10 cellular contexts compared by ENCODE assay signal in the genomic region with DNA sequence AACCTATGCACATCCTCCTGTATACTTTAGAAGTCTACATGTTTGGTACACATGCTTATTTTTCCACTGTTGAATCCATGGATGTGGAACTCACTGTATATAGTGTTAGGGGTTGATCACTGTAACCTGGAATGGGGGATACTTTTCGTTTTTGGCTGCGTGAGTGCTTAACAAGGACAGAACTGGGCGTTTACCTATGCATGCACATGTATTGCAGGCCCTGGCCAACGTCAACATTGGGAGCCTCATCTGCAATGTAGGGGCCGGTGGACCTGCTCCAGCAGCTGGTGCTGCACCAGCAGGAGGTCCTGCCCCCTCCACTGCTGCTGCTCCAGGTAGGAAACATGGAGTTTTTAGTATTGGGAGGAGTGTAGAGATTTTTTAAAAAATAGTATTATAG. TPM values are rescaled to one million over a fixed set of nuclear protein-coding genes. Genes with fewer than 3 reads are reported as not detected.
DNase-seq lines count a peak whose midpoint lies in the region; ATAC-seq and TF ChIP-seq lines count a peak whose summit lies in the region.
"Had no signal": no experiment of that assay in that cellular context is flagged by ENCODE, and none has a peak within 500 bp of the region (broad histone marks: within the 10 kb centered on the region; RNA-seq: fewer than 3 reads in every experiment).

No MANE protein-coding gene starts in this region.

- peak overlapping the region; percentile 86 for H3K4me3 ChIP-seq in CD8-positive, alpha-beta T cell (ENCODE audit: low read depth, low read length)
- H3K4me3 ChIP-seq in brain microvascular endothelial cell (ENCODE audit: low read depth, low read length), result peak overlapping the region; percentile 93

- no peaks in the 10 kb centered on the region for H3K9me3 ChIP-seq in CD8-positive, alpha-beta T cell (ENCODE audit: low read length)

- no peaks in the 10 kb centered on the region for H3K27me3 ChIP-seq in CD8-positive, alpha-beta T cell (ENCODE audit: insufficient read depth, low read length)
- H3K27me3 ChIP-seq in brain microvascular endothelial cell (replicated peaks), result no peaks in the 10 kb centered on the region

- CTCF ChIA-PET in CD8-positive, alpha-beta T cell (lab: Charles Lee), result interaction anchor here (1.0 to 4.8 kb wide), 3 partner anchors 8 to 22 kb away, joined by 3 to 54 read pairs (median 3); no protein-coding TSS in a partner anchor

- H3K27ac ChIP-seq in CD8-positive, alpha-beta T cell (ENCODE audit: low read depth, low read length), result no peak overlapping the region
- no peak overlapping the region for H3K27ac ChIP-seq in brain microvascular endothelial cell

- H3K36me3 ChIP-seq in CD8-positive, alpha-beta T cell (ENCODE audit: insufficient read depth, low read length), result peaks cover 8% of the 10 kb centered on the region
- H3K36me3 ChIP-seq in brain microvascular endothelial cell (replicated peaks), result peaks cover 40% of the 10 kb centered on the region

- H3K36me3 Mint-ChIP-seq in CD8-positive, alpha-beta T cell, result peaks cover 53% of the 10 kb centered on the region
- peaks cover 6% of the 10 kb centered on the region for H3K36me3 Mint-ChIP-seq in IgD-negative memory B cell
- peaks cover 8 to 47% (median 13%) of the 10 kb centered on the region in 3 donors for H3K36me3 Mint-ChIP-seq in naive thymus-derived CD8-positive, alpha-beta T cell

- no peak for ATAC-seq in CD8-positive, alpha-beta T cell
- ATAC-seq in naive thymus-derived CD8-positive, alpha-beta T cell, result no peak
- ATAC-seq in HG03139 (IDR thresholded peaks at IDR 0.05; ENCODE audit: unreplicated experiment), result no peak
- no peak for ATAC-seq in GM18870 (IDR thresholded peaks at IDR 0.05; ENCODE audit: unreplicated experiment)

- H3K4me3 Mint-ChIP-seq in CD8-positive, alpha-beta T cell, result peak overlapping the region; percentile 97
- peak overlapping the region; percentile 96 to 100 (median 98) for H3K4me3 Mint-ChIP-seq in IgD-negative memory B cell
- peak overlapping the region; percentile 5 to 99 (median 98) for H3K4me3 Mint-ChIP-seq in naive thymus-derived CD8-positive, alpha-beta T cell

- no peaks in the 10 kb centered on the region for H3K9me3 Mint-ChIP-seq in CD8-positive, alpha-beta T cell
- H3K9me3 Mint-ChIP-seq in IgD-negative memory B cell, result no peaks in the 10 kb centered on the region
- no peaks in the 10 kb centered on the region for H3K9me3 Mint-ChIP-seq in naive thymus-derived CD8-positive, alpha-beta T cell

- H3K4me1 ChIP-seq in CD8-positive, alpha-beta T cell (ENCODE audit: insufficient read depth, low read length), result peaks cover 32% of the 10 kb centered on the region

- peaks cover 47% of the 10 kb centered on the region for H3K4me1 Mint-ChIP-seq in CD8-positive, alpha-beta T cell (ENCODE audit: low read depth)
- peaks cover 27 to 29% (median 28%) of the 10 kb centered on the region in 3 donors for H3K4me1 Mint-ChIP-seq in IgD-negative memory B cell
- H3K4me1 Mint-ChIP-seq in naive thymus-derived CD8-positive, alpha-beta T cell, result peaks cover 28 to 56% (median 50%) of the 10 kb centered on the region in 4 donors

- intact Hi-C loops in CD8-positive, alpha-beta T cell (cut with DNase I, micrococcal nuclease), result loop anchor here (5.0 to 10.0 kb wide), 5 partner anchors 267 to 1400 kb away; a partner anchor contains a TSS

- no peaks in the 10 kb centered on the region for H3K27me3 Mint-ChIP-seq in CD8-positive, alpha-beta T cell (ENCODE audit: low read depth)
- no peaks in the 10 kb centered on the region for H3K27me3 Mint-ChIP-seq in IgD-negative memory B cell
- no peaks in the 10 kb centered on the region for H3K27me3 Mint-ChIP-seq in naive thymus-derived CD8-positive, alpha-beta T cell

- TF ChIP-seq CTCF in CD8-positive, alpha-beta T cell (IDR thresholded peaks at IDR 0.05), result no peak
- TF ChIP-seq CTCF in brain microvascular endothelial cell (IDR thresholded peaks at IDR 0.05; ENCODE audit: low read depth, low read length, missing control alignments), result no peak

- no peak for DNase-seq in CD8-positive, alpha-beta T cell
- DNase-seq in brain microvascular endothelial cell (no peak), NCI-H748 (lab: John Stamatoyannopoulos, UW; ENCODE audit: unreplicated experiment) (no peak), AG20443 (ENCODE audit: low spot score) (no peak)
- no peak for DNase-seq in naive thymus-derived CD8-positive, alpha-beta T cell
- DNase-seq: activated CD8-positive, alpha-beta memory T cell treated with anti-CD3 and anti-CD28 coated beads, Interleukin-2, amount 50 U/mL, for 4 hours; stimulated activated CD4-positive, alpha-beta T cell treated with anti-CD3 and anti-CD28 coated beads, Interleukin-4, amount 100 ng/mL, for 24 hours had no signal

- in situ Hi-C loops in brain microvascular endothelial cell (cut with HindIII; ENCODE audit: low pct_ligation_motif_present, low sequenced_read_pairs), result no loop called here

- H3K27ac Mint-ChIP-seq in CD8-positive, alpha-beta T cell, result peak overlapping the region; percentile 15
- H3K27ac Mint-ChIP-seq in IgD-negative memory B cell, result peak overlapping the region; percentile 50 to 95 (median 73)
- peak overlapping the region; percentile 11 to 100 (median 78) for H3K27ac Mint-ChIP-seq in naive thymus-derived CD8-positive, alpha-beta T cell

- POLR2A ChIA-PET in CD8-positive, alpha-beta T cell (lab: Charles Lee), result interaction anchor here (4.4 to 4.7 kb wide), 2 partner anchors 8 to 13 kb away, joined by 51 to 109 read pairs; no protein-coding TSS in a partner anchor
- POLR2A ChIA-PET in naive thymus-derived CD8-positive, alpha-beta T cell (lab: Charles Lee), result interaction anchor here (6.8 kb wide), 1 partner anchor 10 kb away, joined by 244 read pairs; no protein-coding TSS in a partner anchor

RNA-seq across cellular contexts. Expression of a gene that starts 2.3 kb away (rescaled TPM):
- 1,000 to 10,000 TPM; 2,675 to 2,824 TPM for total RNA-seq in CD8-positive, alpha-beta T cell
- polyA plus RNA-seq in IgD-negative memory B cell, result 3,528 TPM
- total RNA-seq in naive thymus-derived CD8-positive, alpha-beta T cell, result 1,000 to 10,000 TPM; 2,812 to 2,815 TPM
- polyA plus RNA-seq in naive thymus-derived CD8-positive, alpha-beta T cell, result 1,000 to 10,000 TPM; 2,364 to 3,349 (median 3,055) TPM

RNA-seq across cellular contexts. Expression of a gene that starts 40.8 kb away (rescaled TPM):
- under 1 TPM; 0.81 to 0.95 TPM for total RNA-seq in CD8-positive, alpha-beta T cell
- polyA plus RNA-seq in IgD-negative memory B cell, result 1.0 TPM
- total RNA-seq in naive thymus-derived CD8-positive, alpha-beta T cell, result not detected
- polyA plus RNA-seq in naive thymus-derived CD8-positive, alpha-beta T cell, result not detected

Comparison
In these comparisons a context has a peak if more than half of its experiments do, and no peak if none do; other contexts are left out.
1. H3K27ac Mint-ChIP-seq: peak in every context shown above with its lines; median percentile 78 in naive thymus-derived CD8-positive, alpha-beta T cell; 73 in IgD-negative memory B cell; 15 in CD8-positive, alpha-beta T cell.